13 cellular contexts compared by ENCODE assay signal in genomic region chr3:103085465-103085864, GRCh38.
DNase-seq lines count a peak whose midpoint lies in the region; ATAC-seq, FAIRE-seq and TF ChIP-seq lines count a peak whose summit lies in the region.
"Had no signal": no experiment of that assay in that cellular context is flagged by ENCODE, and none has a peak within 500 bp of the region (broad histone marks: within the 10 kb centered on the region; RNA-seq: fewer than 3 reads in every experiment).

No MANE protein-coding gene starts in this region.

- H3K27me3 ChIP-seq in testis (no peaks in the 10 kb centered on the region), right cardiac atrium (ENCODE audit: control insufficient read depth, insufficient read depth) (no peaks in the 10 kb centered on the region)
- H3K27me3 ChIP-seq: dorsolateral prefrontal cortex had no signal

- H3K4me1 ChIP-seq in testis = no peaks in the 10 kb centered on the region
- H3K4me1 ChIP-seq in right cardiac atrium (ENCODE audit: control insufficient read depth, insufficient read depth, low read length) = no peaks in the 10 kb centered on the region

- H3K9me3 ChIP-seq in testis (no peaks in the 10 kb centered on the region), right cardiac atrium (ENCODE audit: control insufficient read depth, low read length) (no peaks in the 10 kb centered on the region)

- H3K36me3 ChIP-seq in testis (ENCODE audit: low read depth, missing control alignments) = no peaks in the 10 kb centered on the region

- DNase-seq in GM18507 (ENCODE audit: extremely low spot score, insufficient read length, low read depth) = no peak
- DNase-seq in left kidney (ENCODE audit: low read depth, low spot score) = peak; percentile 74
- no peak for DNase-seq in NCI-H2107 (lab: John Stamatoyannopoulos, UW)
- DNase-seq in testis = no peak
- DNase-seq in right cardiac atrium = no peak
- DNase-seq: activated CD8-positive, alpha-beta T cell treated with anti-CD3 and anti-CD28 coated beads, Interleukin-2, amount 10 ng/mL, durations not matched to agents 7 days and 5 days; dorsolateral prefrontal cortex; mammary epithelial cell; NCI-H1436 treated with DMSO at 0.1 percent for 48 hours; stimulated activated CD4-positive, alpha-beta T cell treated with anti-CD3 and anti-CD28 coated beads, Interleukin-4, amount 100 ng/mL, for 4 hours had no signal

- no peak for TF ChIP-seq POLR2A in testis (IDR thresholded peaks at IDR 0.05)

- ATAC-seq in GM21619 (IDR thresholded peaks at IDR 0.05; ENCODE audit: unreplicated experiment) (peak; percentile 80), HG03442 (IDR thresholded peaks at IDR 0.05; ENCODE audit: unreplicated experiment) (peak; percentile 54), GM21526 (IDR thresholded peaks at IDR 0.05; ENCODE audit: low FRiP score, unreplicated experiment) (no peak), right cardiac atrium (no peak)
- ATAC-seq: activated CD8-positive, alpha-beta T cell treated with anti-CD3 and anti-CD28 coated beads, Interleukin-2, amount 10 ng/mL, durations not matched to agents 7 days and 5 days had no signal

- intact Hi-C loops in testis (cut with DNase I; ENCODE audit: low total_unique reads) (no loop called here), right cardiac atrium (cut with DNase I) (no loop called here)

- H3K4me3 ChIP-seq in testis = no peak overlapping the region
- H3K4me3 ChIP-seq in right cardiac atrium (ENCODE audit: low read length) = no peak overlapping the region
- H3K4me3 ChIP-seq: dorsolateral prefrontal cortex had no signal

- no peak for TF ChIP-seq CTCF in testis (IDR thresholded peaks at IDR 0.05)

- H3K27ac ChIP-seq in testis = no peak overlapping the region
- no peak overlapping the region for H3K27ac ChIP-seq in right cardiac atrium (ENCODE audit: low read length)
- H3K27ac ChIP-seq: dorsolateral prefrontal cortex had no signal

- FAIRE-seq in GM18507 (lab: Jason Lieb, UNC) = peak; percentile 74

Comparison
In these comparisons a context has a peak if more than half of its experiments do, and no peak if none do; other contexts are left out.
1. ATAC-seq: peak in GM21619 (single experiment) and HG03442 (single experiment); none in GM21526 (single experiment) and right cardiac atrium (0 of 2).